Comparison of ENCODE assay signal across 8 cellular contexts in the genomic region with DNA sequence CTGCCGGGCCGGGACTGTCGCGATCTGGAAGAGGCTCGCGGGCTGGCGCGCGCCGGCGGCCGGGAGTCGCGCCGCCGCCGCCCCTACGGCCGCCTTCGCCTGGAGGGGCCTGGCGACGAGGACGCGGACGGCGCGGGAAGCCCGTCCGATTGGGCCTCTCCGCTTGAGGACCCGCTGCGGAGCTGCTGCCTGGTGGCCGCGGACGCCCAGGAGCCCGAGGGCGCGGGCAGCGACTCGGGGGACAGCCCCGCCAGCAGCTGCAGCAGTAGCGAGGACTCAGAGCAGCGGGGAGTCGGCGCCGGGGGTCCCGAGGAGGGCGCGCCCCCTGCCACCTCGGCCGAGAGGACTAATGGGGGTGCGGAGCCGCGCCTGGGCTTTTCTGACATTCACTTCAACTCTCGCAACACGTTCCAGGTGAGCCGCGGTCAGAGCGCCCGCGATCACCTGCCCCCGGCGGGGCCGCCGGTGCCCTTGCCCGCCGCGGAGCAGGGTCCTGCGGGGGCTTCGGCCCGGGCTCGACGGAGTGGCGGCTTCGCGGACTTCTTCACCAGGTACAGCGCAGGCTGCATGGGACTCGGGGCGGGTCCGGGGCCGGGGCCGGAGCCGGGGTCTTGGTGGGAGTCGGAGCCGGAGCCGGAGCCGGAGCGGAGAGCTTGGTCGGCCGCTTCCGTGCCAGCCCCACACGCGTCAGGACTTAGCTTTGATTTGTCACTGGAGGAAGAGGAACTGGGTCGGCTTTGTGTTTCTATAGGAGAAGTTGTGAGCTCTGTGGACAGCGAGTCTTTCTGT. TPM values are rescaled to one million over a fixed set of nuclear protein-coding genes. Genes with fewer than 3 reads are reported as not detected.
DNase-seq lines count a peak whose midpoint lies in the region; ATAC-seq, FAIRE-seq and TF ChIP-seq lines count a peak whose summit lies in the region.

No MANE protein-coding gene starts in this region.

- TF ChIP-seq RAD21 in A549 (conservative IDR thresholded peaks at IDR 0.05 in 1 of 2, IDR thresholded peaks at IDR 0.05 in 1 of 2), result no peak

- H3K27me3 Mint-ChIP-seq in WTC11 (ENCODE audit: low read depth), result peaks cover 45% of the 10 kb centered on the region

- POLR2A ChIA-PET in A549 (lab: Yijun Ruan, JAX), result interaction anchor here (1.0 kb wide), 2 partner anchors 10 to 41 kb away, joined by 3 to 4 read pairs; no protein-coding TSS in a partner anchor
- POLR2A ChIA-PET in WTC11 (lab: Charles Lee), result no interaction called here

- 0% methylated on average over 9 of the region's 95 CpGs for WGBS in A549 (ENCODE audit: missing lambda C conversion rate)
- WGBS in mesodermal cell (ENCODE audit: insufficient coverage in 2 of 2), 2 experiments, result 0 to 1% methylated on average over 58 to 93 of the region's 95 CpGs

- peak overlapping the region; percentile 81 for H3K4me3 Mint-ChIP-seq in WTC11

- no peaks in the 10 kb centered on the region for H3K36me3 Mint-ChIP-seq in WTC11

- H3K27ac Mint-ChIP-seq in WTC11, result no peak overlapping the region

- peaks cover 12% of the 10 kb centered on the region for H3K4me1 Mint-ChIP-seq in WTC11

- peaks cover 21% of the 10 kb centered on the region for H3K4me1 ChIP-seq in A549
- no peaks in the 10 kb centered on the region for H3K4me1 ChIP-seq in mesodermal cell (ENCODE audit: control insufficient read depth, insufficient read depth, low read length, poor library complexity, severe bottlenecking)

- TF ChIP-seq CTCF in A549 (IDR thresholded peaks at IDR 0.05) (no peak), WTC11 (IDR thresholded peaks at IDR 0.05) (no peak), epithelial cell of esophagus (IDR thresholded peaks at IDR 0.05; ENCODE audit: insufficient read depth, low read depth, low read length, missing control alignments) (no peak)

- H3K36me3 ChIP-seq in mesodermal cell (ENCODE audit: control insufficient read depth, insufficient read depth, low read length), result no peaks in the 10 kb centered on the region

- no peak for TF ChIP-seq POLR2A in A549 (IDR thresholded peaks at IDR 0.05; ENCODE audit: low read length)

- CTCF ChIA-PET in A549 (lab: Yijun Ruan, JAX), result interaction anchor here (0.6 to 2.1 kb wide), 8 partner anchors 8 to 465 kb away, joined by 3 to 9 read pairs (median 3); partner anchors contain the start of gene NOC3L
- CTCF ChIA-PET in WTC11 (lab: Charles Lee), result interaction anchor here (1.0 to 2.9 kb wide), 4 partner anchors 36 to 83 kb away, joined by 3 to 16 read pairs (median 6); partner anchors contain the start of gene NOC3L

- H3K4me3 ChIP-seq in A549, result peak overlapping the region; percentile 85
- peak overlapping the region; percentile 74 for H3K4me3 ChIP-seq in epithelial cell of esophagus (ENCODE audit: low read length)
- peak overlapping the region; percentile 81 for H3K4me3 ChIP-seq in mesodermal cell (ENCODE audit: extremely low read depth, insufficient read depth, low read length, poor library complexity, severe bottlenecking)

- peak overlapping the region; percentile 81 for H3K4me2 ChIP-seq in A549

- ATAC-seq in A549 (peak; percentile 61 to 62), GM18498 (IDR thresholded peaks at IDR 0.05; ENCODE audit: unreplicated experiment) (peak; percentile 64), HG02798 (IDR thresholded peaks at IDR 0.05; ENCODE audit: poor library complexity, unreplicated experiment) (peak; percentile 52), WTC11 (peak; percentile 32)

- H3K9me3 ChIP-seq in A549, result no peaks in the 10 kb centered on the region
- no peaks in the 10 kb centered on the region for H3K9me3 ChIP-seq in mesodermal cell (ENCODE audit: control insufficient read depth, low read length)

- peaks cover 8% of the 10 kb centered on the region; the same call in 1 of the 2 replicates for H3K9me3 Mint-ChIP-seq in WTC11

- TF ChIP-seq EP300 in A549 (IDR thresholded peaks at IDR 0.05), result no peak

- no peak for FAIRE-seq in A549 (lab: Jason Lieb, UNC)

- DNase-seq in A549 (ENCODE audit: low read depth in 1 of 2, low spot score in 1 of 2), result peak; percentile 49 to 75
- peak; percentile 79 for DNase-seq in NCI-H146 (lab: John Stamatoyannopoulos, UW)
- DNase-seq in WTC11 (ENCODE audit: low spot score), result peak; percentile 46
- DNase-seq in epithelial cell of esophagus (ENCODE audit: low read depth), result peak; percentile 91

- peak overlapping the region; percentile 92 to 95 for H3K27ac ChIP-seq in A549
- H3K27ac ChIP-seq in mesodermal cell (ENCODE audit: low read depth, low read length, severe bottlenecking), result peak overlapping the region; percentile 81
- peak overlapping the region; percentile 61 for H3K27ac ChIP-seq in temporal lobe (ENCODE audit: low read depth, low read length)

TF ChIP-seq in A549, 52 proteins besides CTCF, POLR2A, EP300 and RAD21:
- TF ChIP-seq BCL3 (IDR thresholded peaks at IDR 0.05) (no peak), RFX5 (IDR thresholded peaks at IDR 0.05) (no peak), EHF (CRISPR knock-in tag; IDR thresholded peaks at IDR 0.05) (no peak), FOXS1 (CRISPR knock-in tag; IDR thresholded peaks at IDR 0.05) (no peak), CEBPB (IDR thresholded peaks at IDR 0.05) (no peak)
- TF ChIP-seq, protein P1, sequence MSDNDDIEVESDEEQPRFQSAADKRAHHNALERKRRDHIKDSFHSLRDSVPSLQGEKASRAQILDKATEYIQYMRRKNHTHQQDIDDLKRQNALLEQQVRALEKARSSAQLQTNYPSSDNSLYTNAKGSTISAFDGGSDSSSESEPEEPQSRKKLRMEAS (IDR thresholded peaks at IDR 0.05), result no peak; the same call in 1 of the 2 replicates

TF ChIP-seq in WTC11, 78 proteins besides CTCF, POLR2A, EP300 and RAD21:
- no peak for TF ChIP-seq TCF7 (CRISPR knock-in tag; IDR thresholded peaks at IDR 0.05; ENCODE audit: low read depth)
- TF ChIP-seq, protein P2, sequence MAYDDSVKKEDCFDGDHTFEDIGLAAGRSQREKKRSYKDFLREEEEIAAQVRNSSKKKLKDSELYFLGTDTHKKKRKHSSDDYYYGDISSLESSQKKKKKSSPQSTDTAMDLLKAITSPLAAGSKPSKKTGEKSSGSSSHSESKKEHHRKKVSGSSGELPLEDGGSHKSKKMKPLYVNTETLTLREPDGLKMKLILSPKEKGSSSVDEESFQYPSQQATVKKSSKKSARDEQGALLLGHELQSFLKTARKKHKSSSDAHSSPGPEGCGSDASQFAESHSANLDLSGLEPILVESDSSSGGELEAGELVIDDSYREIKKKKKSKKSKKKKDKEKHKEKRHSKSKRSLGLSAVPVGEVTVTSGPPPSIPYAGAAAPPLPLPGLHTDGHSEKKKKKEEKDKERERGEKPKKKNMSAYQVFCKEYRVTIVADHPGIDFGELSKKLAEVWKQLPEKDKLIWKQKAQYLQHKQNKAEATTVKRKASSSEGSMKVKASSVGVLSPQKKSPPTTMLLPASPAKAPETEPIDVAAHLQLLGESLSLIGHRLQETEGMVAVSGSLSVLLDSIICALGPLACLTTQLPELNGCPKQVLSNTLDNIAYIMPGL (CRISPR knock-in tag; IDR thresholded peaks at IDR 0.05), result 0 out of 2 replicates have a peak, but pooled peaks have one; percentile 64
- TF ChIP-seq, protein P3, sequence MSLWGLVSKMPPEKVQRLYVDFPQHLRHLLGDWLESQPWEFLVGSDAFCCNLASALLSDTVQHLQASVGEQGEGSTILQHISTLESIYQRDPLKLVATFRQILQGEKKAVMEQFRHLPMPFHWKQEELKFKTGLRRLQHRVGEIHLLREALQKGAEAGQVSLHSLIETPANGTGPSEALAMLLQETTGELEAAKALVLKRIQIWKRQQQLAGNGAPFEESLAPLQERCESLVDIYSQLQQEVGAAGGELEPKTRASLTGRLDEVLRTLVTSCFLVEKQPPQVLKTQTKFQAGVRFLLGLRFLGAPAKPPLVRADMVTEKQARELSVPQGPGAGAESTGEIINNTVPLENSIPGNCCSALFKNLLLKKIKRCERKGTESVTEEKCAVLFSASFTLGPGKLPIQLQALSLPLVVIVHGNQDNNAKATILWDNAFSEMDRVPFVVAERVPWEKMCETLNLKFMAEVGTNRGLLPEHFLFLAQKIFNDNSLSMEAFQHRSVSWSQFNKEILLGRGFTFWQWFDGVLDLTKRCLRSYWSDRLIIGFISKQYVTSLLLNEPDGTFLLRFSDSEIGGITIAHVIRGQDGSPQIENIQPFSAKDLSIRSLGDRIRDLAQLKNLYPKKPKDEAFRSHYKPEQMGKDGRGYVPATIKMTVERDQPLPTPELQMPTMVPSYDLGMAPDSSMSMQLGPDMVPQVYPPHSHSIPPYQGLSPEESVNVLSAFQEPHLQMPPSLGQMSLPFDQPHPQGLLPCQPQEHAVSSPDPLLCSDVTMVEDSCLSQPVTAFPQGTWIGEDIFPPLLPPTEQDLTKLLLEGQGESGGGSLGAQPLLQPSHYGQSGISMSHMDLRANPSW (CRISPR knock-in tag; conservative IDR thresholded peaks at IDR 0.05; ENCODE audit: low read depth), result no peak
- TF ChIP-seq RELA (CRISPR knock-in tag; IDR thresholded peaks at IDR 0.05; ENCODE audit: borderline replicate concordance), result no peak
- no peak for TF ChIP-seq PRRX2 (CRISPR knock-in tag; IDR thresholded peaks at IDR 0.05)
- 0 out of 2 replicates have a peak, but pooled peaks have one; percentile 41 for TF ChIP-seq FOXK1 (CRISPR knock-in tag; IDR thresholded peaks at IDR 0.05)

RNA-seq across cellular contexts. Expression of gene TBC1D12, which starts 0.9 kb away (rescaled TPM):
- polyA plus RNA-seq in A549 (2011; rRNA removed), result 5.7 and 6.0 TPM in 2 replicates
- 1.4 and 2.2 TPM in 2 replicates for polyA plus RNA-seq in A549 (2012; cell fraction: cytosol; rRNA removed)
- 2.1 and 2.5 TPM in 2 replicates for polyA plus RNA-seq in A549 (2012; cell fraction: nucleus; rRNA removed)
- 3.5 to 4.4 TPM (median 3.7 TPM) in 3 replicates for polyA plus RNA-seq in A549 (2017; fragmentation: RNase III; extraction: RNeasy Plus Mini Kit Qiagen cat#74134 plus additional on column Dnase treatment)
- 2.6 TPM in 2 replicates for polyA minus RNA-seq in A549 (2011; rRNA and poly(A)+ RNA removed)
- 2.2 to 3.1 TPM (median 2.6 TPM) in 3 replicates for total RNA-seq in WTC11 (2021)
- polyA plus RNA-seq in mesodermal cell (2013, experiment 1 of 2), result 4.5 TPM
- polyA plus RNA-seq in mesodermal cell (2013, experiment 2 of 2), result 4.9 TPM
- 41.8 TPM for total RNA-seq in temporal lobe

RNA-seq across cellular contexts. Expression of gene NOC3L, which starts 40.5 kb away (rescaled TPM):
- polyA plus RNA-seq in A549 (2011; rRNA removed), result 30.9 and 41.9 TPM in 2 replicates
- 6.4 and 6.7 TPM in 2 replicates for polyA plus RNA-seq in A549 (2012; cell fraction: cytosol; rRNA removed)
- 6.5 and 8.1 TPM in 2 replicates for polyA plus RNA-seq in A549 (2012; cell fraction: nucleus; rRNA removed)
- 21.7 to 29.0 TPM (median 23.1 TPM) in 3 replicates for polyA plus RNA-seq in A549 (2017; fragmentation: RNase III; extraction: RNeasy Plus Mini Kit Qiagen cat#74134 plus additional on column Dnase treatment)
- 16.2 and 18.5 TPM in 2 replicates for polyA minus RNA-seq in A549 (2011; rRNA and poly(A)+ RNA removed)
- total RNA-seq in WTC11 (2021), result 25.5 to 28.3 TPM (median 26.1 TPM) in 3 replicates
- polyA plus RNA-seq in mesodermal cell (2013, experiment 1 of 2), result 12.0 TPM
- polyA plus RNA-seq in mesodermal cell (2013, experiment 2 of 2), result 14.6 TPM
- 17.7 TPM for total RNA-seq in temporal lobe

Comparison
In these comparisons a context has a peak if more than half of its experiments do, and no peak if none do; other contexts are left out.
1. Peak in every context shown above with its lines: DNase-seq, ATAC-seq, H3K4me3 ChIP-seq and H3K27ac ChIP-seq.
2. RNA of gene TBC1D12, which starts 0.9 kb away (total RNA-seq): 41.8 TPM in temporal lobe (single experiment); 2.2 to 3.1 TPM in WTC11; every median in the first group is over 10 times any median in the second.